In genomic region chr6:36024154-36024760, GRCh38 we compare ENCODE assay signal across 17 cellular contexts. TPM values are rescaled to one million over a fixed set of nuclear protein-coding genes. Genes with fewer than 3 reads are reported as not detected.
DNase-seq lines count a peak whose midpoint lies in the region; ATAC-seq, FAIRE-seq and TF ChIP-seq lines count a peak whose summit lies in the region.
"Had no signal": no experiment of that assay in that cellular context is flagged by ENCODE, and none has a peak within 500 bp of the region (broad histone marks: within the 10 kb centered on the region; RNA-seq: fewer than 3 reads in every experiment).

Gene SLC26A8, minus strand, starts transcription at chr6:36024641. Its CDS starts 4,934 bp downstream, at chr6:36019707.

- ATAC-seq in right lobe of liver (no peak), HepG2 (no peak), GM19455 (IDR thresholded peaks at IDR 0.05; ENCODE audit: unreplicated experiment) (no peak)
- ATAC-seq: heart right ventricle had no signal

- in situ Hi-C loops in HepG2 (cut with HindIII; ENCODE audit: extremely low pct_ligation_motif_present, low pct_unique_long_range_greater_than_20kb): no loop called here

- no peaks in the 10 kb centered on the region for H4K20me1 ChIP-seq in HepG2 (ENCODE audit: insufficient read depth, low read length)
- no peaks in the 10 kb centered on the region for H4K20me1 ChIP-seq in H1 (replicated peaks in 1 of 2; ENCODE audit: control insufficient read depth in 1 of 2, insufficient read depth in 2 of 2, low read length in 2 of 2)

- CTCF ChIA-PET in HepG2 (lab: Yijun Ruan, JAX; ENCODE audit: low intra/inter-chr PET ratio, low total read pairs): no interaction called here
- CTCF ChIA-PET in H1 (lab: Charles Lee; ENCODE audit: partially characterized antibody): interaction anchor here (1.0 kb wide), 1 partner anchor 107 kb away, joined by 3 read pairs; no protein-coding TSS in a partner anchor

- intact Hi-C loops in right lobe of liver (cut with DNase I) (no loop called here), HepG2 (cut with micrococcal nuclease; ENCODE audit: unreplicated experiment) (loop anchor here (10.0 kb wide), 1 partner anchor 79 kb away; no protein-coding TSS in a partner anchor), kidney (cut with DNase I) (no loop called here)

- H3K23me2 ChIP-seq in H1 (ENCODE audit: low read depth, low read length): peaks cover 15% of the 10 kb centered on the region

- no peak for TF ChIP-seq EP300 in HepG2 (IDR thresholded peaks at IDR 0.05; ENCODE audit: low read depth in 2 of 2, low read length in 2 of 2)
- TF ChIP-seq EP300 in HepG2 (CRISPR knock-in tag; IDR thresholded peaks at IDR 0.05; ENCODE audit: borderline replicate concordance): no peak
- no peak for TF ChIP-seq EP300 in H1 (IDR thresholded peaks at IDR 0.05; ENCODE audit: borderline replicate concordance in 1 of 2, low read depth in 2 of 2, low read length in 2 of 2)

- peak within 1 kb of the TSS; percentile 75 for H2BK120ac ChIP-seq in H1 (replicated peaks; ENCODE audit: low read depth, low read length)

- no peak within 1 kb of the TSS for H3K14ac ChIP-seq in H1 (ENCODE audit: insufficient read length)

- H2AFZ ChIP-seq in HepG2 (ENCODE audit: low read length) (no peak within 1 kb of the TSS), H1 (ENCODE audit: low read length) (peak within 1 kb of the TSS; percentile 98)

- H3K4me2 ChIP-seq in HepG2 (ENCODE audit: low read depth, low read length) (no peak within 1 kb of the TSS), H1 (ENCODE audit: insufficient read depth in 1 of 2, low read depth in 2 of 2, low read length in 2 of 2) (peak within 1 kb of the TSS; percentile 81 to 93)
- H3K4me2 ChIP-seq: KMS-11 had no signal

- H2BK20ac ChIP-seq in H1 (ENCODE audit: low read length): peak within 1 kb of the TSS; percentile 94

- 29% methylated on average over 19 of the region's 40 CpGs for WGBS in right lobe of liver (ENCODE audit: insufficient coverage, low coverage, low lambda C conversion rate, missing lambda C conversion rate)
- 82% methylated on average over 38 of the region's 40 CpGs for WGBS in HepG2 (ENCODE audit: low lambda C conversion rate)
- WGBS in H1 (ENCODE audit: extremely low coverage in 1 of 2, insufficient coverage in 1 of 2, insufficient read length in 1 of 2, insufficient replicate concordance in 2 of 2, low coverage in 1 of 2, low lambda C conversion rate in 2 of 2, missing lambda C conversion rate in 1 of 2), 2 experiments: 8% methylated on average over 37 of the region's 40 CpGs; no CpG with 5 or more reads in 1 of the 2 experiments

- H3K9ac ChIP-seq in HepG2 (ENCODE audit: insufficient read depth, low read depth, low read length) (no peak within 1 kb of the TSS), H1 (replicated peaks in 1 of 4; ENCODE audit: extremely low read depth in 1 of 4, low read depth in 3 of 4, low read length in 3 of 4) (peak within 1 kb of the TSS in 2 of 4 experiments; percentile 33 to 37; a peak in 4 of 7 replicates), mucosa of stomach (ENCODE audit: low read length) (peak within 1 kb of the TSS; percentile 40), kidney (ENCODE audit: low read length in 2 of 2) (no peak within 1 kb of the TSS)
- H3K9ac ChIP-seq: KMS-11 had no signal

- H3K36me3 ChIP-seq in right lobe of liver: no peaks in the 10 kb centered on the region
- H3K36me3 ChIP-seq in HepG2 (replicated peaks in 1 of 2; ENCODE audit: control insufficient read depth in 1 of 2, insufficient read depth in 2 of 2, low read length in 2 of 2): no peaks in the 10 kb centered on the region
- H3K36me3 ChIP-seq in H1 (ENCODE audit: control insufficient read depth in 2 of 4, insufficient read depth in 4 of 4, low read length in 3 of 4): no peaks in the 10 kb centered on the region
- no peaks in the 10 kb centered on the region for H3K36me3 ChIP-seq in mucosa of stomach (ENCODE audit: control insufficient read depth, insufficient read depth, low read length)
- H3K36me3 ChIP-seq in kidney (ENCODE audit: control insufficient read depth in 1 of 2, insufficient read depth in 2 of 2, low read length in 2 of 2): no peaks in the 10 kb centered on the region
- H3K36me3 ChIP-seq: heart right ventricle had no signal

- FAIRE-seq in HepG2 (lab: Jason Lieb, UNC) (no peak), H1 (lab: Jason Lieb, UNC) (no peak), kidney (lab: Jason Lieb, UNC) (no peak)

- peak within 1 kb of the TSS; percentile 88 for H4K91ac ChIP-seq in H1 (replicated peaks; ENCODE audit: insufficient read length, low read length)

- no peaks in the 10 kb centered on the region for H3K27me3 ChIP-seq in right lobe of liver
- H3K27me3 ChIP-seq in HepG2 (ENCODE audit: control insufficient read depth in 1 of 2, insufficient read depth in 2 of 2, low read length in 2 of 2): no peaks in the 10 kb centered on the region; a peak in 1 of 5 replicates
- H3K27me3 ChIP-seq in H1 (replicated peaks in 1 of 4; ENCODE audit: control insufficient read depth in 3 of 4, extremely low read depth in 1 of 4, insufficient read depth in 3 of 4, low read length in 3 of 4): no peaks in the 10 kb centered on the region
- H3K27me3 ChIP-seq in mucosa of stomach (ENCODE audit: control insufficient read depth, insufficient read depth, low read length): peaks cover 11% of the 10 kb centered on the region

- H3K9me3 ChIP-seq in right lobe of liver (no peaks in the 10 kb centered on the region), HepG2 (ENCODE audit: low read length) (no peaks in the 10 kb centered on the region), H1 (ENCODE audit: insufficient read depth in 2 of 2, low read depth in 1 of 2, low read length in 1 of 2) (no peaks in the 10 kb centered on the region), mucosa of stomach (ENCODE audit: control insufficient read depth, low read length) (no peaks in the 10 kb centered on the region), kidney (ENCODE audit: control insufficient read depth in 1 of 2, low read length in 2 of 2) (no peaks in the 10 kb centered on the region)
- H3K9me3 ChIP-seq: heart right ventricle had no signal

- TF ChIP-seq RAD21 in HepG2 (CRISPR knock-in tag; IDR thresholded peaks at IDR 0.05): no peak
- no peak for TF ChIP-seq RAD21 in H1 (IDR thresholded peaks at IDR 0.05 in 1 of 2, conservative IDR thresholded peaks at IDR 0.05 in 1 of 2; ENCODE audit: low read depth in 2 of 2, low read length in 2 of 2)

- no peak within 1 kb of the TSS for H3K23ac ChIP-seq in H1 (ENCODE audit: insufficient read length)

- no peak within 1 kb of the TSS for H2AK5ac ChIP-seq in H1 (ENCODE audit: low read depth, low read length)

- peak within 1 kb of the TSS; percentile 56; the same call in 1 of the 2 replicates for H2BK12ac ChIP-seq in H1 (ENCODE audit: low read depth, low read length)

- H2BK5ac ChIP-seq in H1 (ENCODE audit: low read depth, low read length): no peak within 1 kb of the TSS

- peaks cover 4% of the 10 kb centered on the region; the same call in 1 of the 2 replicates for H3K79me1 ChIP-seq in H1 (ENCODE audit: low read depth, low read length)

- no peak within 1 kb of the TSS for H3K4me3 ChIP-seq in right lobe of liver
- no peak within 1 kb of the TSS for H3K4me3 ChIP-seq in HepG2 (replicated peaks in 1 of 3; ENCODE audit: insufficient read depth in 1 of 3, low read depth in 2 of 3, low read length in 3 of 3)
- H3K4me3 ChIP-seq in H1 (ENCODE audit: extremely low read depth in 1 of 4, insufficient read depth in 2 of 4, low read depth in 3 of 4, low read length in 4 of 4): peak within 1 kb of the TSS; percentile 44 to 60 (median 50)
- H3K4me3 ChIP-seq in mucosa of stomach (ENCODE audit: low read length): no peak within 1 kb of the TSS
- H3K4me3 ChIP-seq in kidney (ENCODE audit: low read length in 2 of 2): no peak within 1 kb of the TSS

- H3K79me2 ChIP-seq in HepG2 (ENCODE audit: insufficient read depth, low read length) (peaks cover 16% of the 10 kb centered on the region), H1 (ENCODE audit: control insufficient read depth in 1 of 2, insufficient read depth in 2 of 2, low read length in 2 of 2) (peaks cover 0 to 12% of the 10 kb centered on the region in 2 experiments; a peak in 3 of 4 replicates)

- peak within 1 kb of the TSS; percentile 46; the same call in 1 of the 2 replicates for H4K8ac ChIP-seq in H1 (ENCODE audit: extremely low read depth, insufficient read depth, low read length)

- H3K4ac ChIP-seq in H1 (replicated peaks; ENCODE audit: insufficient read length, low read depth, low read length): no peak within 1 kb of the TSS

- H4K5ac ChIP-seq in H1 (ENCODE audit: insufficient read length, low read depth, low read length): no peak within 1 kb of the TSS

- BruUV-seq in HepG2 (replicated peaks; lab: Mats Ljungman, UMichigan): no TSS peak

- TF ChIP-seq POLR2A in right lobe of liver (IDR thresholded peaks at IDR 0.05) (no peak), HepG2 (IDR thresholded peaks at IDR 0.05; ENCODE audit: insufficient read depth in 1 of 2, low read depth in 2 of 2, low read length in 2 of 2) (no peak), H1 (IDR thresholded peaks at IDR 0.05; ENCODE audit: control extremely low read depth in 1 of 2, low read depth in 2 of 2, low read length in 2 of 2) (0 out of 3 replicates have a peak, but pooled peaks of 1 of the 2 experiments have one; percentile 17)

- peak within 1 kb of the TSS; percentile 89 for H2BK15ac ChIP-seq in H1 (ENCODE audit: low read length)

- peak in 2 of 3 donors; percentile 31 to 60 for DNase-seq in right lobe of liver
- no peak for DNase-seq in HepG2 (ENCODE audit: low spot score)
- peak in 1 of 2 experiments; percentile 70 for DNase-seq in H1 (ENCODE audit: low read depth in 1 of 2, low spot score in 2 of 2)
- DNase-seq in kidney: no peak
- DNase-seq in NCI-H510A treated with DMSO at 0.1 percent for 48 hours (lab: John Stamatoyannopoulos, UW): no peak
- no peak for DNase-seq in germinal center (ENCODE audit: low spot score)
- DNase-seq: activated CD4-positive, alpha-beta T cell treated with anti-CD3 and anti-CD28 coated beads, Interleukin-2, amount 10 ng/mL, durations not matched to agents 7 days and 5 days; activated naive CD4-positive, alpha-beta T cell treated with anti-CD3 and anti-CD28 coated beads, Interleukin-2, amount 10 ng/mL, durations not matched to agents 7 days and 5 days; dermis blood vessel endothelial cell; heart right ventricle; NCI-H446 treated with DMSO at 0.1 percent for 48 hours; SHP77 treated with DMSO at 0.1 percent for 48 hours; stimulated activated naive CD4-positive, alpha-beta T cell treated with Interleukin-2 at 50 U/mL for 16 hours had no signal

- POLR2A ChIA-PET in HepG2 (lab: Yijun Ruan, JAX) (no interaction called here), H1 (lab: Charles Lee; ENCODE audit: partially characterized antibody) (interaction anchor here (0.6 to 2.2 kb wide), 2 partner anchors 10 to 73 kb away, joined by 3 to 7 read pairs; no protein-coding TSS in a partner anchor)

- H3K18ac ChIP-seq in H1 (ENCODE audit: extremely low read depth, low read length): peak within 1 kb of the TSS; percentile 54; the same call in 1 of the 2 replicates

- H3K4me1 ChIP-seq in right lobe of liver (no peaks in the 10 kb centered on the region), HepG2 (ENCODE audit: insufficient read depth, low read length) (peaks cover 18% of the 10 kb centered on the region), H1 (replicated peaks in 1 of 4; ENCODE audit: control insufficient read depth in 3 of 4, insufficient read depth in 4 of 4, low read length in 3 of 4) (peaks cover 0 to 19% (median 13%) of the 10 kb centered on the region in 4 experiments; a peak in 5 of 7 replicates), mucosa of stomach (ENCODE audit: control insufficient read depth, insufficient read depth, low read length) (peaks cover 7% of the 10 kb centered on the region), kidney (ENCODE audit: control insufficient read depth in 1 of 2, insufficient read depth in 1 of 2, low read depth in 1 of 2, low read length in 2 of 2) (no peaks in the 10 kb centered on the region)

- no peak for TF ChIP-seq CTCF in right lobe of liver (IDR thresholded peaks at IDR 0.05)
- no peak for TF ChIP-seq CTCF in HepG2 (CRISPR knock-in tag; IDR thresholded peaks at IDR 0.05)
- no peak for TF ChIP-seq CTCF in H1 (IDR thresholded peaks at IDR 0.05; ENCODE audit: control extremely low read depth in 1 of 3, insufficient read depth in 1 of 3, low read depth in 1 of 3, low read length in 3 of 3)
- TF ChIP-seq CTCF in kidney (IDR thresholded peaks at IDR 0.05; ENCODE audit: borderline replicate concordance, extremely low read depth, insufficient read depth): no peak

- no peak within 1 kb of the TSS for H3K56ac ChIP-seq in H1 (replicated peaks; ENCODE audit: insufficient read length, low read depth, low read length)

- H3K27ac ChIP-seq in right lobe of liver (no peak within 1 kb of the TSS), HepG2 (ENCODE audit: extremely low read length, insufficient read depth, low read length) (no peak within 1 kb of the TSS), H1 (ENCODE audit: low read depth, low read length) (no peak within 1 kb of the TSS), kidney (ENCODE audit: low read depth in 2 of 2, low read length in 2 of 2) (no peak within 1 kb of the TSS)
- H3K27ac ChIP-seq: KMS-11 had no signal

RNA-seq across cellular contexts. Expression of gene SLC26A8, which starts in this region (rescaled TPM):
- total RNA-seq in right lobe of liver (under 1 TPM; 0.06 to 0.33 (median 0.09) TPM), HepG2 (2016; rRNA removed; fragmentation: Illumina TruSeq; extraction: Trizol) (not detected in 2 replicates), kidney (0.22 TPM)
- total RNA-seq in HepG2 (2016; cell fraction: cytosol; rRNA removed; fragmentation: Illumina TruSeq; extraction: Trizol; ENCODE audit: low read depth): not detected in 2 replicates
- 0.11 TPM in 1 of 2 replicates, not detected in the other for total RNA-seq in HepG2 (2016; cell fraction: insoluble cytoplasmic fraction; rRNA removed; fragmentation: Illumina TruSeq; extraction: Trizol)
- not detected in 2 replicates for total RNA-seq in HepG2 (2016; cell fraction: membrane; rRNA removed; fragmentation: Illumina TruSeq; extraction: Trizol)
- 0.09 and 0.12 TPM in 2 replicates for total RNA-seq in HepG2 (2016; cell fraction: nucleus; rRNA removed; fragmentation: Illumina TruSeq; extraction: Trizol)
- polyA plus RNA-seq in HepG2 (2011; rRNA removed) (0.42 and 0.46 TPM in 2 replicates), H1 (2011; rRNA removed) (0.57 and 0.86 TPM in 2 replicates), kidney (ENCODE audit: insufficient read depth, low read depth, low replicate concordance) (not detected)
- 0.16 and 0.17 TPM in 2 replicates for polyA plus RNA-seq in HepG2 (2011; cell fraction: cytosol; rRNA removed)
- 0.64 and 1.1 TPM in 2 replicates for polyA plus RNA-seq in HepG2 (2011; cell fraction: nucleus; rRNA removed)
- polyA plus RNA-seq in HepG2 (2012): 0.05 and 0.16 TPM in 2 replicates
- not detected in 2 replicates for polyA plus RNA-seq in HepG2 (2016; cell fraction: cytosol; fragmentation: Illumina TruSeq; extraction: Trizol; ENCODE audit: low read depth)
- 0.11 TPM in 1 of 2 replicates, not detected in the other for polyA plus RNA-seq in HepG2 (2016; cell fraction: insoluble cytoplasmic fraction; fragmentation: Illumina TruSeq; extraction: Trizol; ENCODE audit: low read depth)
- polyA plus RNA-seq in HepG2 (2016; cell fraction: membrane; fragmentation: Illumina TruSeq; extraction: Trizol; ENCODE audit: low read depth): not detected in 2 replicates
- 0.15 and 0.28 TPM in 2 replicates for polyA plus RNA-seq in HepG2 (2016; cell fraction: nucleus; fragmentation: Illumina TruSeq; extraction: Trizol; ENCODE audit: insufficient read depth, low read depth)
- polyA minus RNA-seq in HepG2 (2011; rRNA and poly(A)+ RNA removed; ENCODE audit: low replicate concordance): 0.42 TPM in 1 of 2 replicates, not detected in the other
- polyA minus RNA-seq in HepG2 (2011; cell fraction: cytosol; rRNA and poly(A)+ RNA removed): 0.26 TPM in 1 of 2 replicates, not detected in the other
- 0.39 and 0.50 TPM in 2 replicates for polyA minus RNA-seq in HepG2 (2011; cell fraction: nucleus; rRNA and poly(A)+ RNA removed)
- 0.56 and 1.1 TPM in 2 replicates for total RNA-seq in H1 (2021; fragmentation: NEBNext Ultra II Directional; extraction: Animal tissue kit (Norgen Biotek cat#: 25700))
- polyA plus RNA-seq in H1 (2011; cell fraction: cytosol; rRNA removed): 0.32 TPM
- polyA plus RNA-seq in H1 (2011; cell fraction: nucleus; rRNA removed): 0.56 TPM
- 0.36 to 1.5 TPM (median 0.65 TPM) in 4 replicates for polyA plus RNA-seq in H1 (2012, experiment 1 of 2)
- polyA plus RNA-seq in H1 (2012, experiment 2 of 2): 0.13 TPM
- 0.32 TPM for polyA plus RNA-seq in H1 (2013, experiment 1 of 2)
- 0.66 TPM for polyA plus RNA-seq in H1 (2013, experiment 2 of 2)
- 0.24 and 0.28 TPM in 2 replicates for polyA minus RNA-seq in H1 (2011; rRNA and poly(A)+ RNA removed)
- polyA minus RNA-seq in H1 (2011; cell fraction: cytosol; rRNA and poly(A)+ RNA removed): not detected
- polyA minus RNA-seq in H1 (2011; cell fraction: nucleus; rRNA and poly(A)+ RNA removed): 0.70 TPM
- total RNA-seq: activated CD4-positive, alpha-beta T cell treated with anti-CD3 and anti-CD28 coated beads, Interleukin-2, amount 10 ng/mL, durations not matched to agents 7 days and 5 days; myocyte had no signal

Comparison
In these comparisons a context has a peak if more than half of its experiments do, and no peak if none do; other contexts are left out.
1. Peak in DNase-seq in right lobe of liver; RNA of the gene not detected or under 1 TPM.
2. H3K4me3 ChIP-seq: peak in H1 (4 of 4); none in right lobe of liver (0 of 3), HepG2 (0 of 3), mucosa of stomach (single experiment) and kidney (0 of 2).